Comparison of ENCODE assay signal across 23 cellular contexts in the genomic region with DNA sequence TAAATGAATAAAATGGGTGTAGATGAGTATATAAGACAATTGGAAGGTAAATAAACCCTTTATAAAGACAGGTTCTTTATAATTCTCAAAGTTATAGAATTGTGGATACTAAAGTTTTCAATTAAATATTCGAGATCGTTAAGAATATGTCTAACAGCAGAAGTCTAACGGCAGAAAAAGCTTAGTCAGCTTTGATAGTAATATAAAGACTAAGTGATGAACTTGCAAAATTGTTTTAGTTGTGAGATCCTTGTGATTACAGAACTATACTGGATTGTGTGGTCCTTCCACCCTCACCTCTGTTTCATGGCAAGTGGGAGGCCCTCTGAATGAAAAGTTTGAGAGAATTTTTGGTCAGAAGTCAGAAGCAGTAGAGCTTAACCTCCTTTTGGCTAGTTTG. TPM values are rescaled to one million over a fixed set of nuclear protein-coding genes. Genes with fewer than 3 reads are reported as not detected.
DNase-seq lines count a peak whose midpoint lies in the region; ATAC-seq, FAIRE-seq and TF ChIP-seq lines count a peak whose summit lies in the region.
"Had no signal": no experiment of that assay in that cellular context is flagged by ENCODE, and none has a peak within 500 bp of the region (broad histone marks: within the 10 kb centered on the region; RNA-seq: fewer than 3 reads in every experiment).

No MANE protein-coding gene starts in this region.

- no peaks in the 10 kb centered on the region for H3K9me3 ChIP-seq in CD8-positive, alpha-beta T cell (ENCODE audit: low read length)
- no peaks in the 10 kb centered on the region for H3K9me3 ChIP-seq in small intestine (ENCODE audit: control insufficient read depth, low read depth)
- H3K9me3 ChIP-seq: BLaER1 treated with 17β-estradiol and CSF1 and Interleukin-3, amounts not matched to agents 10 nM and 100 nM; HAP-1; Peyer's patch had no signal

- H3K36me3 ChIP-seq in CD8-positive, alpha-beta T cell (ENCODE audit: insufficient read depth, low read length), result no peaks in the 10 kb centered on the region
- no peaks in the 10 kb centered on the region for H3K36me3 ChIP-seq in small intestine (ENCODE audit: control insufficient read depth in 2 of 2, insufficient read depth in 2 of 2, low read length in 2 of 2)
- H3K36me3 ChIP-seq: BLaER1 treated with 17β-estradiol and CSF1 and Interleukin-3, amounts not matched to agents 10 nM and 100 nM; HAP-1; Peyer's patch had no signal

- no peak overlapping the region for H3K27ac Mint-ChIP-seq in activated T-cell treated with anti-CD3 and anti-CD28 coated beads, Interleukin-2, amount 50 U/mL, for 24 hours
- H3K27ac Mint-ChIP-seq in CD8-positive, alpha-beta T cell, result peak overlapping the region; percentile 49
- H3K27ac Mint-ChIP-seq in neural crest cell (ENCODE audit: unreplicated experiment), result no peak overlapping the region

- H3K36me3 Mint-ChIP-seq in activated T-cell treated with anti-CD3 and anti-CD28 coated beads, Interleukin-2, amount 50 U/mL, for 24 hours (ENCODE audit: low read depth), result peaks cover 19% of the 10 kb centered on the region
- peaks cover 18% of the 10 kb centered on the region for H3K36me3 Mint-ChIP-seq in CD8-positive, alpha-beta T cell
- H3K36me3 Mint-ChIP-seq in neural crest cell (ENCODE audit: low read depth), result peaks cover 6% of the 10 kb centered on the region

- no peak overlapping the region for H3K27ac ChIP-seq in CD8-positive, alpha-beta T cell (ENCODE audit: low read depth, low read length)
- H3K27ac ChIP-seq in VCaP (peak overlapping the region; percentile 93; the same call in 1 of the 2 replicates), small intestine (ENCODE audit: low read depth in 1 of 2, low read length in 1 of 2) (no peak overlapping the region)
- H3K27ac ChIP-seq: BLaER1 treated with 17β-estradiol and CSF1 and Interleukin-3, amounts not matched to agents 10 nM and 100 nM; GM23248; HL-60; Peyer's patch had no signal

- 94 to 98% (median 97%) methylated on average over 3 of the region's 3 CpGs for WGBS in small intestine, 3 donors

- CTCF ChIA-PET in CD8-positive, alpha-beta T cell (lab: Charles Lee), result no interaction called here

- H3K9me3 Mint-ChIP-seq in activated T-cell treated with anti-CD3 and anti-CD28 coated beads, Interleukin-2, amount 50 U/mL, for 24 hours, result no peaks in the 10 kb centered on the region
- no peaks in the 10 kb centered on the region for H3K9me3 Mint-ChIP-seq in CD8-positive, alpha-beta T cell
- H3K9me3 Mint-ChIP-seq in neural crest cell, result no peaks in the 10 kb centered on the region

- intact Hi-C loops in CD8-positive, alpha-beta T cell (cut with DNase I, micrococcal nuclease), result loop anchor here in 1 of 2 experiments (5.0 kb wide), 4 partner anchors 66 to 1581 kb away; partner anchors contain the start of genes OTUD1 and PRTFDC1

- POLR2A ChIA-PET in CD8-positive, alpha-beta T cell (lab: Charles Lee), result no interaction called here

- peaks cover 30% of the 10 kb centered on the region for H3K4me1 Mint-ChIP-seq in activated T-cell treated with anti-CD3 and anti-CD28 coated beads, Interleukin-2, amount 50 U/mL, for 24 hours (ENCODE audit: low read depth)
- H3K4me1 Mint-ChIP-seq in CD8-positive, alpha-beta T cell (ENCODE audit: low read depth), result peaks cover 35% of the 10 kb centered on the region
- H3K4me1 Mint-ChIP-seq in neural crest cell, result peaks cover 31% of the 10 kb centered on the region

- ATAC-seq in CD8-positive, alpha-beta T cell, result no peak
- ATAC-seq in HG02798 (IDR thresholded peaks at IDR 0.05; ENCODE audit: poor library complexity, unreplicated experiment), result no peak
- ATAC-seq: SK-N-SH treated with all-trans-retinoic acid at 6 μM for 48 hours had no signal

- peak overlapping the region; percentile 10 for H3K4me3 Mint-ChIP-seq in activated T-cell treated with anti-CD3 and anti-CD28 coated beads, Interleukin-2, amount 50 U/mL, for 24 hours
- H3K4me3 Mint-ChIP-seq in CD8-positive, alpha-beta T cell, result no peak overlapping the region
- peak overlapping the region; percentile 92 for H3K4me3 Mint-ChIP-seq in neural crest cell

- no peak overlapping the region for H3K4me3 ChIP-seq in CD8-positive, alpha-beta T cell (ENCODE audit: low read depth, low read length)
- H3K4me3 ChIP-seq in small intestine (ENCODE audit: low read depth in 1 of 2, low read length in 2 of 2), result no peak overlapping the region
- H3K4me3 ChIP-seq: BLaER1 treated with 17β-estradiol and CSF1 and Interleukin-3, amounts not matched to agents 10 nM and 100 nM; GM23248; HAP-1; Peyer's patch had no signal

- H3K27me3 ChIP-seq in CD8-positive, alpha-beta T cell (ENCODE audit: insufficient read depth, low read length), result no peaks in the 10 kb centered on the region
- no peaks in the 10 kb centered on the region for H3K27me3 ChIP-seq in small intestine (ENCODE audit: control insufficient read depth in 2 of 2, insufficient read depth in 2 of 2, low read length in 2 of 2)
- H3K27me3 ChIP-seq: BLaER1 treated with 17β-estradiol and CSF1 and Interleukin-3, amounts not matched to agents 10 nM and 100 nM; Peyer's patch had no signal

- no peak for FAIRE-seq in small intestine (lab: Jason Lieb, UNC)

- H3K4me1 ChIP-seq in CD8-positive, alpha-beta T cell (ENCODE audit: insufficient read depth, low read length), result peaks cover 18% of the 10 kb centered on the region
- H3K4me1 ChIP-seq in small intestine (ENCODE audit: control insufficient read depth in 2 of 2, insufficient read depth in 1 of 2, low read depth in 1 of 2, low read length in 1 of 2), result peaks cover 0 to 2% of the 10 kb centered on the region in 2 donors

- no peak for DNase-seq in activated T-cell treated with anti-CD3 and anti-CD28 coated beads, Interleukin-2, amount 50 U/mL, for 24 hours
- DNase-seq in activated T-cell treated with anti-CD3 and anti-CD28 coated beads, Interleukin-2, amount 50 U/mL, for 48 hours, result no peak
- DNase-seq in CD8-positive, alpha-beta T cell, result no peak
- no peak for DNase-seq in neural crest cell (ENCODE audit: low read depth, low spot score)
- no peak for DNase-seq in small intestine
- DNase-seq in NCI-H345 treated with DMSO at 0.1 percent for 48 hours (lab: John Stamatoyannopoulos, UW; ENCODE audit: unreplicated experiment), result no peak
- DNase-seq: DMS79, GM23248, MV-4-11, NCI-H1105 treated with DMSO at 0.1 percent for 48 hours, NCI-H2029 treated with DMSO at 0.1 percent for 48 hours, NCI-H345, NCI-H524 treated with DMSO at 0.1 percent for 48 hours, NCI-H82, Peyer's patch had no signal

- TF ChIP-seq CTCF in CD8-positive, alpha-beta T cell (IDR thresholded peaks at IDR 0.05), result no peak
- TF ChIP-seq CTCF in VCaP (conservative IDR thresholded peaks at IDR 0.05) (no peak), neural crest cell (conservative IDR thresholded peaks at IDR 0.05) (no peak)

- H3K27me3 Mint-ChIP-seq in activated T-cell treated with anti-CD3 and anti-CD28 coated beads, Interleukin-2, amount 50 U/mL, for 24 hours, result no peaks in the 10 kb centered on the region
- H3K27me3 Mint-ChIP-seq in CD8-positive, alpha-beta T cell (ENCODE audit: low read depth), result no peaks in the 10 kb centered on the region
- H3K27me3 Mint-ChIP-seq in neural crest cell (ENCODE audit: low read depth), result no peaks in the 10 kb centered on the region

RNA-seq across cellular contexts. Expression of gene THNSL1, which starts 2.3 kb away (rescaled TPM):
- under 1 TPM; 0.53 to 0.71 TPM for total RNA-seq in CD8-positive, alpha-beta T cell
- 6.3 and 6.5 TPM in 2 replicates for total RNA-seq in neural crest cell
- 1 to 10 TPM; 1.4 to 3.5 (median 2.0) TPM for polyA plus RNA-seq in small intestine

RNA-seq across cellular contexts. Expression of gene ENKUR, which starts 2.7 kb away (rescaled TPM):
- total RNA-seq in CD8-positive, alpha-beta T cell, result not detected
- total RNA-seq in neural crest cell, result 1.7 and 2.0 TPM in 2 replicates
- 1 to 10 TPM in 2 of 3 donors, under 1 TPM in 1; 0.10 to 1.9 (median 1.1) TPM for polyA plus RNA-seq in small intestine
- total RNA-seq: GM23248, HT-29, M059J had no signal
